Comparison of ENCODE assay signal across 32 cellular contexts in the genomic region with DNA sequence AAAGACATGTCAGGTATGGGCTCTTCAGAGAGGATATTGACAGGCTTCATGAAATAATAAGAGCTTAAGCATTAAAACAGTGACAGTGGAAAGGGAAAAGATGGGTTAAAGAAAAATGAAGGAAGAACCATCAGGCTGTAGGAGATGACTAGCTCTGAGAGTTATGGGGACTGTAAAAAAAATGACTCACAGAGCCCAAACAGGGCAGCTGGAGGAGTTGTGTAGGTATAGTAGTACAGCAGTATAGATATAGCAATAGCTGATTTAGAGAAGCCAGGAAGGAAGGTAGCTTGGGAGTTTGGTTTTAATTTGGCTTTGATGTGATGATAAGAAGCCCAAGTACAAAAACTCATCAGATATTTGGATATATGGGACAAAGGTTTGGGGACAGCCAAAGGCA.
"Had no signal": no experiment of that assay in that cellular context is flagged by ENCODE, and none has a peak within 500 bp of the region (broad histone marks: within the 10 kb centered on the region; RNA-seq: fewer than 3 reads in every experiment).

No MANE protein-coding gene starts in this region.

- H3K9me3 ChIP-seq: adrenal gland, body of pancreas, breast epithelium had no signal

- H3K36me3 ChIP-seq: adrenal gland, brain microvascular endothelial cell, breast epithelium had no signal

- DNase-seq: activated B cell treated with CpG ODN at 0.5 μM for 24 hours; activated CD4-positive, alpha-beta memory T cell treated with anti-CD3 and anti-CD28 coated beads, Interleukin-2, amount 10 ng/mL, durations not matched to agents 7 days and 5 days; activated CD4-positive, alpha-beta T cell treated with anti-CD3 and anti-CD28 coated beads for 4 hours; activated CD4-positive, alpha-beta T cell treated with anti-CD3 and anti-CD28 coated beads, Interleukin-2, amount 10 ng/mL, durations not matched to agents 24 days and 14 days; activated CD4-positive, alpha-beta T cell treated with anti-CD3 and anti-CD28 coated beads, Interleukin-2, amount 50 U/mL, for 48 hours; activated CD4-positive, CD25-positive, alpha-beta regulatory T cell treated with anti-CD3 and anti-CD28 coated beads, Interleukin-2, amount 50 U/mL, for 72 hours; activated CD8-positive, alpha-beta memory T cell treated with anti-CD3 and anti-CD28 coated beads for 24 hours; activated CD8-positive, alpha-beta memory T cell treated with anti-CD3 and anti-CD28 coated beads, Interleukin-2, amount 10 ng/mL, durations not matched to agents 7 days and 5 days; activated CD8-positive, alpha-beta T cell treated with anti-CD3 and anti-CD28 coated beads, Interleukin-2, amount 10 ng/mL, durations not matched to agents 7 days and 5 days; activated effector memory CD4-positive, alpha-beta T cell treated with anti-CD3 and anti-CD28 coated beads, Interleukin-2, amount 50 U/mL, for 16 hours; activated gamma-delta T cell treated with Interleukin-2 at 50 U/mL for 16 hours; activated naive CD4-positive, alpha-beta T cell; activated naive CD4-positive, alpha-beta T cell treated with anti-CD3 and anti-CD28 coated beads for 36 hours; activated naive CD4-positive, alpha-beta T cell treated with anti-CD3 and anti-CD28 coated beads, Interleukin-2, amount 50 U/mL, for 16 hours; activated naive CD8-positive, alpha-beta T cell treated with anti-CD3 and anti-CD28 coated beads for 36 hours; activated T-cell treated with anti-CD3 and anti-CD28 coated beads for 4 hours; activated T-cell treated with anti-CD3 and anti-CD28 coated beads, Interleukin-2, amount 50 U/mL, for 1 hour; activated T-cell treated with anti-CD3 and anti-CD28 coated beads, Interleukin-2, amount 50 U/mL, for 4 hours; activated T-cell treated with anti-CD3 and anti-CD28 coated beads, Interleukin-2, amount 50 U/mL, for 72 hours; adrenal gland; amniotic stem cell; aorta; body of pancreas; brain microvascular endothelial cell; cerebellar nuclear complex; T-helper 1 cell; T-helper 2 cell; T-helper 9 cell had no signal

- H3K4me1 ChIP-seq: adrenal gland, body of pancreas, breast epithelium had no signal

- ATAC-seq: activated CD8-positive, alpha-beta memory T cell treated with anti-CD3 and anti-CD28 coated beads, Interleukin-2, amount 10 ng/mL, durations not matched to agents 7 days and 5 days; activated CD8-positive, alpha-beta T cell treated with anti-CD3 and anti-CD28 coated beads, Interleukin-2, amount 10 ng/mL, durations not matched to agents 7 days and 5 days; activated naive CD4-positive, alpha-beta T cell treated with anti-CD3 and anti-CD28 coated beads, Interleukin-2, amount 50 U/mL, for 72 hours; activated T-cell treated with anti-CD3 and anti-CD28 coated beads, Interleukin-2, amount 50 U/mL, for 4 hours; activated T-cell treated with anti-CD3 and anti-CD28 coated beads, Interleukin-2, amount 50 U/mL, for 72 hours; activated T-helper 17 cell treated with anti-CD3 and anti-CD28 coated beads, Interleukin-2, amount 50 U/mL, for 72 hours; body of pancreas had no signal

- H3K4me3 ChIP-seq: adrenal gland, body of pancreas, breast epithelium had no signal

- H3K27ac ChIP-seq: adrenal gland, body of pancreas, brain microvascular endothelial cell, breast epithelium, VCaP had no signal

- H3K27me3 ChIP-seq: adrenal gland, body of pancreas, brain microvascular endothelial cell, breast epithelium had no signal
